Comparison of ENCODE assay signal across 23 cellular contexts in genomic region chr4:16198271-16198670, GRCh38.
"Had no signal": no experiment of that assay in that cellular context is flagged by ENCODE, and none has a peak within 500 bp of the region (broad histone marks: within the 10 kb centered on the region; RNA-seq: fewer than 3 reads in every experiment).

No MANE protein-coding gene starts in this region.

- H3K27ac Mint-ChIP-seq: activated CD4-positive, alpha-beta memory T cell treated with anti-CD3 and anti-CD28 coated beads for 36 hours; activated naive CD4-positive, alpha-beta T cell treated with anti-CD3 and anti-CD28 coated beads for 36 hours; activated naive CD8-positive, alpha-beta T cell; activated T-helper 17 cell treated with anti-CD3 and anti-CD28 coated beads, Interleukin-2, amount 50 U/mL, for 72 hours had no signal

- H3K27me3 ChIP-seq: brain microvascular endothelial cell, cardiac muscle cell, Peyer's patch, SJCRH30 had no signal

- H3K4me3 ChIP-seq: cardiac muscle cell, Peyer's patch, SJCRH30 had no signal

- H3K27me3 Mint-ChIP-seq: activated CD4-positive, alpha-beta memory T cell treated with anti-CD3 and anti-CD28 coated beads for 36 hours; activated naive CD8-positive, alpha-beta T cell; activated T-helper 17 cell treated with anti-CD3 and anti-CD28 coated beads, Interleukin-2, amount 50 U/mL, for 72 hours had no signal

- H3K36me3 ChIP-seq: brain microvascular endothelial cell, cardiac muscle cell, Peyer's patch had no signal

- H3K9me3 Mint-ChIP-seq: activated CD4-positive, alpha-beta memory T cell treated with anti-CD3 and anti-CD28 coated beads for 36 hours; activated naive CD4-positive, alpha-beta T cell treated with anti-CD3 and anti-CD28 coated beads for 36 hours; activated T-cell treated with anti-CD3 and anti-CD28 coated beads, Interleukin-2, amount 50 U/mL, for 4 hours; activated T-helper 17 cell treated with anti-CD3 and anti-CD28 coated beads, Interleukin-2, amount 50 U/mL, for 72 hours had no signal

- DNase-seq: activated CD4-positive, alpha-beta memory T cell treated with anti-CD3 and anti-CD28 coated beads for 36 hours; activated CD4-positive, alpha-beta T cell treated with anti-CD3 and anti-CD28 coated beads for 48 hours; activated CD4-positive, CD25-positive, alpha-beta regulatory T cell treated with anti-CD3 and anti-CD28 coated beads, Interleukin-2, amount 50 U/mL, for 72 hours; activated CD8-positive, alpha-beta memory T cell treated with anti-CD3 and anti-CD28 coated beads for 24 hours; activated gamma-delta T cell; activated naive CD4-positive, alpha-beta T cell treated with anti-CD3 and anti-CD28 coated beads for 36 hours; activated T-cell treated with anti-CD3 and anti-CD28 coated beads, Interleukin-2, amount 50 U/mL, for 4 hours; brain microvascular endothelial cell; NCI-H1048; NCI-H1694; NCI-H2107; NCI-H2171 treated with DMSO at 0.1 percent for 48 hours; NCI-H226; NCI-H526; Peyer's patch; Right ventricle myocardium superior; SJCRH30; SW 1271 had no signal

- ATAC-seq: activated T-cell treated with anti-CD3 and anti-CD28 coated beads, Interleukin-2, amount 50 U/mL, for 4 hours; activated T-helper 17 cell treated with anti-CD3 and anti-CD28 coated beads, Interleukin-2, amount 50 U/mL, for 72 hours; SK-N-SH treated with all-trans-retinoic acid at 6 μM for 48 hours had no signal

- H3K27ac ChIP-seq: brain microvascular endothelial cell, cardiac muscle cell, Peyer's patch, RWPE1, SJCRH30 had no signal

- H3K9me3 ChIP-seq: Peyer's patch, SJCRH30 had no signal

- H3K4me3 Mint-ChIP-seq: activated CD4-positive, alpha-beta memory T cell treated with anti-CD3 and anti-CD28 coated beads for 36 hours; activated naive CD4-positive, alpha-beta T cell treated with anti-CD3 and anti-CD28 coated beads for 36 hours; activated naive CD8-positive, alpha-beta T cell; activated T-cell treated with anti-CD3 and anti-CD28 coated beads, Interleukin-2, amount 50 U/mL, for 4 hours; activated T-helper 17 cell treated with anti-CD3 and anti-CD28 coated beads, Interleukin-2, amount 50 U/mL, for 72 hours had no signal
